Comparison of ENCODE assay signal across 12 cellular contexts in genomic region chr6:28976677-28977076, GRCh38. TPM values are rescaled to one million over a fixed set of nuclear protein-coding genes. Genes with fewer than 3 reads are reported as not detected.
DNase-seq lines count a peak whose midpoint lies in the region; ATAC-seq and TF ChIP-seq lines count a peak whose summit lies in the region.
"Had no signal": no experiment of that assay in that cellular context is flagged by ENCODE, and none has a peak within 500 bp of the region (broad histone marks: within the 10 kb centered on the region; RNA-seq: fewer than 3 reads in every experiment).

No MANE protein-coding gene starts in this region.

- CTCF ChIA-PET in WTC11 (lab: Charles Lee), result interaction anchor here (0.8 to 1.6 kb wide), 4 partner anchors 8 to 139 kb away, joined by 3 to 7 read pairs (median 4); no protein-coding TSS in a partner anchor

- peaks cover 4% of the 10 kb centered on the region for H3K36me3 Mint-ChIP-seq in activated naive CD4-positive, alpha-beta T cell treated with anti-CD3 and anti-CD28 coated beads, Interleukin-2, amount 50 U/mL, for 24 hours
- no peaks in the 10 kb centered on the region for H3K36me3 Mint-ChIP-seq in WTC11
- H3K36me3 Mint-ChIP-seq: brain had no signal

- H3K4me3 ChIP-seq in iPS-18a (ENCODE audit: low read length), result peak overlapping the region; percentile 37

- no peaks in the 10 kb centered on the region for H3K9me3 ChIP-seq in iPS-18a (ENCODE audit: control insufficient read depth, low read depth, low read length)

- DNase-seq in activated naive CD4-positive, alpha-beta T cell treated with anti-CD3 and anti-CD28 coated beads, Interleukin-2, amount 50 U/mL, for 16 hours, result no peak
- DNase-seq in WTC11 (ENCODE audit: low spot score) (no peak), dedifferentiated amniotic fluid mesenchymal stem cell (ENCODE audit: extremely low spot score) (no peak), SKM-1 (lab: John Stamatoyannopoulos, UW; ENCODE audit: unreplicated experiment) (no peak), NCI-H345 treated with DMSO at 0.1 percent for 48 hours (lab: John Stamatoyannopoulos, UW; ENCODE audit: unreplicated experiment) (no peak)
- no peak for DNase-seq in stimulated activated naive CD8-positive, alpha-beta T cell treated with anti-CD3 and anti-CD28 coated beads, Interleukin-15, amount 100 ng/mL, for 72 hours
- DNase-seq: effector CD4-positive, alpha-beta T cell; NCI-H1092; PC-3 had no signal

- H3K4me3 Mint-ChIP-seq in activated naive CD4-positive, alpha-beta T cell treated with anti-CD3 and anti-CD28 coated beads, Interleukin-2, amount 50 U/mL, for 24 hours, result peak overlapping the region; percentile 78
- H3K4me3 Mint-ChIP-seq in WTC11, result peak overlapping the region; percentile 75
- peak overlapping the region; percentile 81 to 86 for H3K4me3 Mint-ChIP-seq in stimulated activated naive CD8-positive, alpha-beta T cell treated with anti-CD3 and anti-CD28 coated beads, Interleukin-15, amount 100 ng/mL, for 72 hours

- peak overlapping the region; percentile 78 for H3K27ac Mint-ChIP-seq in activated naive CD4-positive, alpha-beta T cell treated with anti-CD3 and anti-CD28 coated beads, Interleukin-2, amount 50 U/mL, for 24 hours
- no peak overlapping the region for H3K27ac Mint-ChIP-seq in WTC11
- peak overlapping the region in 1 of 2 donors; percentile 61 for H3K27ac Mint-ChIP-seq in stimulated activated naive CD8-positive, alpha-beta T cell treated with anti-CD3 and anti-CD28 coated beads, Interleukin-15, amount 100 ng/mL, for 72 hours
- H3K27ac Mint-ChIP-seq: brain had no signal

- H3K36me3 ChIP-seq in iPS-18a (ENCODE audit: control insufficient read depth, low read depth, low read length), result no peaks in the 10 kb centered on the region

- H3K4me1 ChIP-seq in iPS-18a (ENCODE audit: control insufficient read depth, low read depth, low read length), result peaks cover 8% of the 10 kb centered on the region

- TF ChIP-seq CTCF in WTC11 (IDR thresholded peaks at IDR 0.05), result no peak

- H3K4me1 Mint-ChIP-seq in activated naive CD4-positive, alpha-beta T cell treated with anti-CD3 and anti-CD28 coated beads, Interleukin-2, amount 50 U/mL, for 24 hours, result peaks cover 38% of the 10 kb centered on the region
- H3K4me1 Mint-ChIP-seq in WTC11, result peaks cover 39% of the 10 kb centered on the region
- H3K4me1 Mint-ChIP-seq in stimulated activated naive CD8-positive, alpha-beta T cell treated with anti-CD3 and anti-CD28 coated beads, Interleukin-15, amount 100 ng/mL, for 72 hours, result peaks cover 40% of the 10 kb centered on the region

- H3K9ac ChIP-seq in iPS-18a (ENCODE audit: low read length), result no peak overlapping the region

- ATAC-seq in WTC11, result no peak
- ATAC-seq in stimulated activated naive CD8-positive, alpha-beta T cell treated with anti-CD3 and anti-CD28 coated beads, Interleukin-15, amount 100 ng/mL, for 72 hours, result no peak
- ATAC-seq: PC-3 had no signal

- peaks cover 22% of the 10 kb centered on the region for H3K27me3 Mint-ChIP-seq in activated naive CD4-positive, alpha-beta T cell treated with anti-CD3 and anti-CD28 coated beads, Interleukin-2, amount 50 U/mL, for 24 hours
- H3K27me3 Mint-ChIP-seq in WTC11 (ENCODE audit: low read depth), result peaks cover 24% of the 10 kb centered on the region
- peaks cover 51% of the 10 kb centered on the region for H3K27me3 Mint-ChIP-seq in stimulated activated naive CD8-positive, alpha-beta T cell treated with anti-CD3 and anti-CD28 coated beads, Interleukin-15, amount 100 ng/mL, for 72 hours

- no peak overlapping the region for H3K27ac ChIP-seq in iPS-18a (ENCODE audit: low read length)

- no peaks in the 10 kb centered on the region for H3K9me3 Mint-ChIP-seq in activated naive CD4-positive, alpha-beta T cell treated with anti-CD3 and anti-CD28 coated beads, Interleukin-2, amount 50 U/mL, for 24 hours
- H3K9me3 Mint-ChIP-seq in WTC11, result no peaks in the 10 kb centered on the region; the same call in 1 of the 2 replicates
- no peaks in the 10 kb centered on the region for H3K9me3 Mint-ChIP-seq in stimulated activated naive CD8-positive, alpha-beta T cell treated with anti-CD3 and anti-CD28 coated beads, Interleukin-15, amount 100 ng/mL, for 72 hours

- peaks cover 35% of the 10 kb centered on the region for H3K27me3 ChIP-seq in iPS-18a (ENCODE audit: control insufficient read depth, insufficient read depth, low read length)

- POLR2A ChIA-PET in WTC11 (lab: Charles Lee), result interaction anchor here (0.6 kb wide), 1 partner anchor 12 kb away, joined by 3 read pairs; no protein-coding TSS in a partner anchor

TF ChIP-seq in WTC11, 78 proteins besides CTCF, POLR2A, EP300 and RAD21:
- TF ChIP-seq GABPB1 (CRISPR knock-in tag; IDR thresholded peaks at IDR 0.05), result no peak
- TF ChIP-seq NFE2L1 (CRISPR knock-in tag; IDR thresholded peaks at IDR 0.05), result no peak
- TF ChIP-seq FOXJ3 (CRISPR knock-in tag; IDR thresholded peaks at IDR 0.05; ENCODE audit: borderline replicate concordance), result no peak
- TF ChIP-seq, protein P1, sequence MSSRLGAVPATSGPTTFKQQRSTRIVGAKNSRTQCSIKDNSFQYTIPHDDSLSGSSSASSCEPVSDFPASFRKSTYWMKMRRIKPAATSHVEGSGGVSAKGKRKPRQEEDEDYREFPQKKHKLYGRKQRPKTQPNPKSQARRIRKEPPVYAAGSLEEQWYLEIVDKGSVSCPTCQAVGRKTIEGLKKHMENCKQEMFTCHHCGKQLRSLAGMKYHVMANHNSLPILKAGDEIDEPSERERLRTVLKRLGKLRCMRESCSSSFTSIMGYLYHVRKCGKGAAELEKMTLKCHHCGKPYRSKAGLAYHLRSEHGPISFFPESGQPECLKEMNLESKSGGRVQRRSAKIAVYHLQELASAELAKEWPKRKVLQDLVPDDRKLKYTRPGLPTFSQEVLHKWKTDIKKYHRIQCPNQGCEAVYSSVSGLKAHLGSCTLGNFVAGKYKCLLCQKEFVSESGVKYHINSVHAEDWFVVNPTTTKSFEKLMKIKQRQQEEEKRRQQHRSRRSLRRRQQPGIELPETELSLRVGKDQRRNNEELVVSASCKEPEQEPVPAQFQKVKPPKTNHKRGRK (CRISPR knock-in tag; IDR thresholded peaks at IDR 0.05; ENCODE audit: borderline replicate concordance), result peak; percentile 88; the same call in 1 of the 2 replicates
- TF ChIP-seq, protein P2, sequence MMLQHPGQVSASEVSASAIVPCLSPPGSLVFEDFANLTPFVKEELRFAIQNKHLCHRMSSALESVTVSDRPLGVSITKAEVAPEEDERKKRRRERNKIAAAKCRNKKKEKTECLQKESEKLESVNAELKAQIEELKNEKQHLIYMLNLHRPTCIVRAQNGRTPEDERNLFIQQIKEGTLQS (CRISPR knock-in tag; conservative IDR thresholded peaks at IDR 0.05), result no peak
- no peak for TF ChIP-seq JAZF1 (CRISPR knock-in tag; IDR thresholded peaks at IDR 0.05)

RNA-seq across cellular contexts. Expression of gene ZNF311, which starts 28.4 kb away (rescaled TPM):
- 2.0 to 3.7 TPM (median 3.4 TPM) in 3 replicates for total RNA-seq in WTC11 (2021)

RNA-seq across cellular contexts. Expression of gene TRIM27, which starts 52.9 kb away (rescaled TPM):
- 65.8 to 79.8 TPM (median 68.3 TPM) in 3 replicates for total RNA-seq in WTC11 (2021)
